10 cellular contexts compared by ENCODE assay signal in genomic region chr21:45971487-45972352, GRCh38. TPM values are rescaled to one million over a fixed set of nuclear protein-coding genes. Genes with fewer than 3 reads are reported as not detected.
A peak's percentile ranks its signal among the peaks of the same experiment; 100 is the strongest.
DNase-seq lines count a peak whose midpoint lies in the region; ATAC-seq and TF ChIP-seq lines count a peak whose summit lies in the region.
"Had no signal": no experiment of that assay in that cellular context is flagged by ENCODE, and none has a peak within 500 bp of the region (broad histone marks: within the 10 kb centered on the region; RNA-seq: fewer than 3 reads in every experiment).

No MANE protein-coding gene starts in this region.

- H2AFZ ChIP-seq in SK-N-SH (ENCODE audit: low read depth): no peak overlapping the region

- intact Hi-C loops in heart left ventricle (cut with DNase I) (loop anchor here (2.0 to 10.0 kb wide), 11 partner anchors 76 to 353 kb away; partner anchors contain the start of genes COL6A2 (in 8 of the 10), LSS (in 6 of the 10), C21orf58 (in 2 of the 10) and PCNT (in 2 of the 10)), psoas muscle (cut with DNase I) (loop anchor here in 1 of 2 donors (5.0 kb wide), 2 partner anchors 131 to 256 kb away; partner anchors contain the start of gene LSS)

- H3K4me3 ChIP-seq in BLaER1 (no peak overlapping the region), SK-N-SH (ENCODE audit: low read depth in 2 of 2, low read length in 1 of 2) (no peak overlapping the region; a peak in 1 of 4 replicates), heart left ventricle (peak overlapping the region in 8 of 12 donors; percentile 53 to 69 (median 60)), psoas muscle (no peak overlapping the region)

- H3K9ac ChIP-seq in BLaER1 (no peak overlapping the region), SK-N-SH (no peak overlapping the region)

- no peak for TF ChIP-seq RAD21 in SK-N-SH (IDR thresholded peaks at IDR 0.05; ENCODE audit: low read length)

- peak; percentile 92 for DNase-seq in SK-N-SH
- peak; percentile 73 to 91 (median 83) for DNase-seq in heart left ventricle
- DNase-seq in psoas muscle: peak; percentile 79 to 89
- no peak for DNase-seq in KG1 (lab: John Stamatoyannopoulos, UW)
- DNase-seq in inferior parietal cortex (ENCODE audit: extremely low spot score): no peak
- DNase-seq in NCI-H2196 treated with DMSO at 0.1 percent for 48 hours (lab: John Stamatoyannopoulos, UW; ENCODE audit: unreplicated experiment): no peak
- DNase-seq: activated CD4-positive, alpha-beta T cell treated with anti-CD3 and anti-CD28 coated beads, Interleukin-2, amount 50 U/mL, for 48 hours; cerebellar nuclear complex had no signal

- H3K4me2 ChIP-seq in BLaER1 (peak overlapping the region; percentile 97; the same call in 1 of the 2 replicates), SK-N-SH (peak overlapping the region; percentile 7; the same call in 1 of the 2 replicates)

- CTCF ChIA-PET in SK-N-SH (lab: Yijun Ruan, JAX): interaction anchor here (0.8 to 3.5 kb wide), 18 partner anchors 9 to 668 kb away, joined by 3 to 15 read pairs (median 4); no protein-coding TSS in a partner anchor

- no peaks in the 10 kb centered on the region for H3K79me2 ChIP-seq in SK-N-SH (ENCODE audit: insufficient read depth)

- H3K4me1 ChIP-seq in BLaER1 (peaks cover 54% of the 10 kb centered on the region), SK-N-SH (ENCODE audit: control insufficient read depth in 1 of 2, insufficient read depth in 2 of 2, low read depth in 1 of 2, low read length in 1 of 2) (peaks cover 23 to 58% of the 10 kb centered on the region in 2 experiments; a peak in 3 of 4 replicates), heart left ventricle (peaks cover 7 to 64% (median 48%) of the 10 kb centered on the region in 12 donors), psoas muscle (peaks cover 17% of the 10 kb centered on the region)

- ATAC-seq in heart left ventricle (peak; percentile 34 to 52 (median 42)), psoas muscle (peak; percentile 25 to 50 (median 37)), HG03469 (IDR thresholded peaks at IDR 0.05; ENCODE audit: unreplicated experiment) (no peak)

- H3K9me3 ChIP-seq in BLaER1: no peaks in the 10 kb centered on the region
- H3K9me3 ChIP-seq in SK-N-SH: no peaks in the 10 kb centered on the region
- H3K9me3 ChIP-seq in heart left ventricle: no peaks in the 10 kb centered on the region
- H3K9me3 ChIP-seq in psoas muscle: no peaks in the 10 kb centered on the region

- WGBS in SK-N-SH (ENCODE audit: low lambda C conversion rate): 42% methylated on average over 16 of the region's 24 CpGs
- WGBS in heart left ventricle, 4 donors: 49 to 73% (median 66%) methylated on average over 13 to 24 of the region's 24 CpGs
- WGBS in psoas muscle, 3 donors: 42 to 54% (median 49%) methylated on average over 22 to 24 of the region's 24 CpGs

- TF ChIP-seq POLR2A in heart left ventricle (IDR thresholded peaks at IDR 0.05): no peak

- no peak overlapping the region for H3K27ac ChIP-seq in BLaER1
- H3K27ac ChIP-seq in SK-N-SH (ENCODE audit: low read depth in 2 of 2, low read length in 1 of 2): peak overlapping the region in 1 of 2 experiments; percentile 98; a peak in 3 of 4 replicates
- H3K27ac ChIP-seq in heart left ventricle: peak overlapping the region; percentile 90 to 99 (median 98)
- H3K27ac ChIP-seq in psoas muscle: peak overlapping the region; percentile 72

- no peak for TF ChIP-seq CTCF in SK-N-SH (IDR thresholded peaks at IDR 0.05)
- no peak for TF ChIP-seq CTCF in heart left ventricle (IDR thresholded peaks at IDR 0.05)
- no peak for TF ChIP-seq CTCF in psoas muscle (IDR thresholded peaks at IDR 0.05)

- TF ChIP-seq EP300 in SK-N-SH (IDR thresholded peaks at IDR 0.05; ENCODE audit: borderline replicate concordance in 1 of 2, low read depth in 1 of 2, low read length in 1 of 2): peak in 1 of 2 experiments; percentile 59; a peak in 1 of 4 replicates

- H3F3A ChIP-seq in SK-N-SH (replicated peaks; ENCODE audit: insufficient read depth): peaks cover 3% of the 10 kb centered on the region

- H4K20me1 ChIP-seq in BLaER1: peaks cover 11% of the 10 kb centered on the region; the same call in 1 of the 2 replicates
- no peaks in the 10 kb centered on the region for H4K20me1 ChIP-seq in SK-N-SH (ENCODE audit: insufficient read depth)

- no peaks in the 10 kb centered on the region for H3K36me3 ChIP-seq in BLaER1
- H3K36me3 ChIP-seq in SK-N-SH (replicated peaks in 1 of 2; ENCODE audit: control insufficient read depth in 1 of 2, insufficient read depth in 2 of 2, low read length in 1 of 2): no peaks in the 10 kb centered on the region
- H3K36me3 ChIP-seq in heart left ventricle: no peaks in the 10 kb centered on the region
- H3K36me3 ChIP-seq in psoas muscle (ENCODE audit: insufficient read depth in 1 of 2, low read depth in 1 of 2): no peaks in the 10 kb centered on the region

- no peaks in the 10 kb centered on the region for H3K9me2 ChIP-seq in SK-N-SH

- H3K27me3 ChIP-seq in BLaER1: peaks cover 59% of the 10 kb centered on the region
- H3K27me3 ChIP-seq in SK-N-SH (ENCODE audit: insufficient read depth): no peaks in the 10 kb centered on the region
- peaks cover 0 to 43% (median 0%) of the 10 kb centered on the region in 9 donors for H3K27me3 ChIP-seq in heart left ventricle
- H3K27me3 ChIP-seq in psoas muscle (ENCODE audit: insufficient read depth in 3 of 3, low read length in 2 of 3): peaks cover 0 to 40% (median 12%) of the 10 kb centered on the region in 3 donors

- POLR2A ChIA-PET in SK-N-SH (lab: Yijun Ruan, JAX): interaction anchor here (0.5 to 2.5 kb wide), 12 partner anchors 9 to 354 kb away, joined by 3 to 13 read pairs (median 4); partner anchors contain the start of gene COL6A1

TF ChIP-seq in SK-N-SH, 30 proteins besides CTCF, POLR2A, EP300 and RAD21:
- TF ChIP-seq POLR2AphosphoS5 (IDR thresholded peaks at IDR 0.05; ENCODE audit: low read depth, low read length) (peak; percentile 42; the same call in 1 of the 2 replicates), RCOR1 (IDR thresholded peaks at IDR 0.05; ENCODE audit: low read length) (peak; percentile 83), ZBTB33 (IDR thresholded peaks at IDR 0.05; ENCODE audit: borderline replicate concordance, low read depth) (no peak), TCF12 (IDR thresholded peaks at IDR 0.05) (peak; percentile 76), FOXJ3 (CRISPR knock-in tag; IDR thresholded peaks at IDR 0.05) (peak; percentile 78; the same call in 1 of the 2 replicates), CHD2 (IDR thresholded peaks at IDR 0.05; ENCODE audit: low read length, partially characterized antibody) (peak; percentile 41), NFIC (IDR thresholded peaks at IDR 0.05; ENCODE audit: borderline replicate concordance) (no peak), FOSL2 (IDR thresholded peaks at IDR 0.05; ENCODE audit: borderline replicate concordance, low read depth) (no peak)

RNA-seq across cellular contexts. Expression of gene COL6A1, which starts 9.8 kb away (rescaled TPM):
- polyA plus RNA-seq in SK-N-SH (2012; rRNA removed): 37.3 and 107 TPM in 2 replicates
- polyA plus RNA-seq in SK-N-SH (2012; cell fraction: cytosol; rRNA removed): 34.3 and 65.0 TPM in 2 replicates
- 241 and 268 TPM in 2 replicates for polyA plus RNA-seq in SK-N-SH (2012; cell fraction: nucleus; rRNA removed)
- total RNA-seq in heart left ventricle: 100 to 1,000 TPM in 8 of 9 donors, 10 to 100 TPM in 1; 92.4 to 385 (median 143) TPM
- 100 to 1,000 TPM; 149 to 157 TPM for polyA plus RNA-seq in heart left ventricle
- 10 to 100 TPM; 36.1 to 83.0 (median 61.9) TPM for total RNA-seq in psoas muscle
- polyA plus RNA-seq in psoas muscle: 10 to 100 TPM; 29.4 to 32.1 (median 30.4) TPM

Comparison
In these comparisons a context has a peak if more than half of its experiments do, and no peak if none do; other contexts are left out.
1. H3K4me3 ChIP-seq: peak in heart left ventricle (8 of 12); none in BLaER1 (single experiment), SK-N-SH (0 of 2) and psoas muscle (single experiment).
2. DNase-seq: peak in SK-N-SH (single experiment), heart left ventricle (5 of 5) and psoas muscle (2 of 2); none in KG1 (single experiment), inferior parietal cortex (single experiment) and NCI-H2196 treated with DMSO at 0.1 percent for 48 hours (single experiment).